ENCODE assay signal across 15 cellular contexts in genomic region chr17:44327715-44328449, GRCh38. TPM values are rescaled to one million over a fixed set of nuclear protein-coding genes. Genes with fewer than 3 reads are reported as not detected.
DNase-seq lines count a peak whose midpoint lies in the region; ATAC-seq, FAIRE-seq and TF ChIP-seq lines count a peak whose summit lies in the region.
"Had no signal": no experiment of that assay in that cellular context is flagged by ENCODE, and none has a peak within 500 bp of the region (broad histone marks: within the 10 kb centered on the region; RNA-seq: fewer than 3 reads in every experiment).

No MANE protein-coding gene starts in this region.

- H3K27ac ChIP-seq in BLaER1, result peak overlapping the region; percentile 66
- H3K27ac ChIP-seq in GM23248, result peak overlapping the region; percentile 31; the same call in 1 of the 2 replicates
- no peak overlapping the region for H3K27ac ChIP-seq in K562 (ENCODE audit: extremely low read depth, low read depth, low read length)
- no peak overlapping the region for H3K27ac ChIP-seq in gastroesophageal sphincter

- POLR2A ChIA-PET in K562 (lab: Yijun Ruan, JAX), result interaction anchor here (0.6 to 0.9 kb wide), 3 partner anchors 13 to 1461 kb away, joined by 3 read pairs; no protein-coding TSS in a partner anchor

- TF ChIP-seq CTCF in K562 (IDR thresholded peaks at IDR 0.05 in 2 of 3, conservative IDR thresholded peaks at IDR 0.05 in 1 of 3; ENCODE audit: insufficient read depth in 2 of 3, low read depth in 1 of 3, low read length in 3 of 3) (no peak), gastroesophageal sphincter (IDR thresholded peaks at IDR 0.05) (no peak)

- DNase-seq in GM23248 (no peak), K562 (ENCODE audit: extremely low read depth in 1 of 4, low spot score in 3 of 4) (no peak)
- DNase-seq: cerebellar nuclear complex; hypothalamus; MM.1S; NCI-H2227 treated with DMSO at 0.1 percent for 48 hours; stimulated activated CD4-positive, alpha-beta T cell treated with anti-CD3 and anti-CD28 coated beads, Interleukin-2, amount 100 ng/mL, for 48 hours had no signal

- in situ Hi-C loops in GM23248 (cut with MboI) (loop anchor here (5.0 kb wide), 1 partner anchor 106 kb away; no protein-coding TSS in a partner anchor), K562 (cut with MboI) (loop anchor here (5.0 to 25.0 kb wide), 2 partner anchors 116 to 391 kb away; partner anchors contain the start of gene PPY)

- intact Hi-C loops in K562 (cut with micrococcal nuclease), result no loop called here

- H3K9me3 ChIP-seq in BLaER1 (no peaks in the 10 kb centered on the region), GM23248 (ENCODE audit: low read depth) (no peaks in the 10 kb centered on the region), K562 (replicated peaks; ENCODE audit: control insufficient read depth, insufficient read depth, low read depth, low read length) (no peaks in the 10 kb centered on the region), gastroesophageal sphincter (no peaks in the 10 kb centered on the region)

- ATAC-seq in K562 (no peak), HG02623 (IDR thresholded peaks at IDR 0.05; ENCODE audit: unreplicated experiment) (no peak), gastroesophageal sphincter (no peak), HG02981 (IDR thresholded peaks at IDR 0.05; ENCODE audit: unreplicated experiment) (no peak)

- H3K27me3 ChIP-seq in BLaER1, result no peaks in the 10 kb centered on the region
- no peaks in the 10 kb centered on the region for H3K27me3 ChIP-seq in GM23248 (replicated peaks; ENCODE audit: insufficient read depth)
- no peaks in the 10 kb centered on the region for H3K27me3 ChIP-seq in K562 (ENCODE audit: control insufficient read depth in 2 of 2, insufficient read depth in 2 of 2, low read length in 2 of 2)
- no peaks in the 10 kb centered on the region for H3K27me3 ChIP-seq in gastroesophageal sphincter

- H3K36me3 ChIP-seq in BLaER1 (no peaks in the 10 kb centered on the region), GM23248 (ENCODE audit: low read depth) (no peaks in the 10 kb centered on the region), K562 (ENCODE audit: control insufficient read depth, insufficient read depth, low read length) (peaks cover 3% of the 10 kb centered on the region; the same call in 1 of the 3 replicates), gastroesophageal sphincter (no peaks in the 10 kb centered on the region)

- H3K9me2 ChIP-seq in GM23248 (ENCODE audit: insufficient read depth), result no peaks in the 10 kb centered on the region

- TF ChIP-seq EP300 in K562 (IDR thresholded peaks at IDR 0.05; ENCODE audit: low read length) (no peak), gastroesophageal sphincter (IDR thresholded peaks at IDR 0.05) (no peak)

- H2AFZ ChIP-seq in GM23248 (no peak overlapping the region), K562 (ENCODE audit: low read depth, low read length) (peak overlapping the region; percentile 46; the same call in 1 of the 2 replicates)

- H3K4me3 ChIP-seq in BLaER1 (0 out of 2 replicates have a peak overlapping the region, but pooled peaks have one; percentile 34), GM23248 (no peak overlapping the region), K562 (no peak overlapping the region), gastroesophageal sphincter (no peak overlapping the region)

- H3K9me1 ChIP-seq in K562 (ENCODE audit: control insufficient read depth, insufficient read depth, low read length), result no peaks in the 10 kb centered on the region

- TF ChIP-seq POLR2A in K562 (conservative IDR thresholded peaks at IDR 0.05) (no peak), gastroesophageal sphincter (IDR thresholded peaks at IDR 0.05) (no peak)

- H4K20me1 ChIP-seq in BLaER1, result peaks cover 11% of the 10 kb centered on the region; the same call in 1 of the 2 replicates
- no peaks in the 10 kb centered on the region for H4K20me1 ChIP-seq in GM23248 (ENCODE audit: insufficient read depth)
- no peaks in the 10 kb centered on the region for H4K20me1 ChIP-seq in K562 (replicated peaks; ENCODE audit: control insufficient read depth, insufficient read depth, low read length)

- CTCF ChIA-PET in K562 (lab: Yijun Ruan, JAX; ENCODE audit: low intra/inter-chr PET ratio), result interaction anchor here (3.6 kb wide), 1 partner anchor 116 kb away, joined by 16 read pairs; no protein-coding TSS in a partner anchor

- no peak for FAIRE-seq in K562 (lab: Jason Lieb, UNC)
- FAIRE-seq: RCC 7860 had no signal

- WGBS in GM23248 (ENCODE audit: low coverage in 1 of 2, low lambda C conversion rate in 2 of 2, missing lambda C conversion rate in 2 of 2), 2 experiments, result 60% methylated on average over 7 of the region's 7 CpGs
- WGBS in K562 (ENCODE audit: insufficient coverage, low coverage, missing lambda C conversion rate), result 77% methylated on average over 7 of the region's 7 CpGs
- 63 to 80% methylated on average over 2 to 7 of the region's 7 CpGs for WGBS in gastroesophageal sphincter (ENCODE audit: low coverage in 1 of 2), 2 donors

- peaks cover 56% of the 10 kb centered on the region for H3K4me1 ChIP-seq in BLaER1
- H3K4me1 ChIP-seq in GM23248 (ENCODE audit: insufficient read depth), result peaks cover 7% of the 10 kb centered on the region; the same call in 1 of the 2 replicates
- peaks cover 11 to 52% of the 10 kb centered on the region in 2 experiments; a peak in 4 of 5 replicates for H3K4me1 ChIP-seq in K562 (replicated peaks in 1 of 2; ENCODE audit: control insufficient read depth in 2 of 2, insufficient read depth in 2 of 2, low read length in 2 of 2)
- peaks cover 0 to 49% (median 14%) of the 10 kb centered on the region in 3 donors for H3K4me1 ChIP-seq in gastroesophageal sphincter

- peaks cover 16% of the 10 kb centered on the region for H3F3A ChIP-seq in GM23248 (ENCODE audit: insufficient read depth)

- TF ChIP-seq RAD21 in K562 (CRISPR knock-in tag; conservative IDR thresholded peaks at IDR 0.05 in 1 of 2, IDR thresholded peaks at IDR 0.05 in 1 of 2), result no peak

- peak overlapping the region; percentile 58 for H3K9ac ChIP-seq in BLaER1
- H3K9ac ChIP-seq in GM23248, result no peak overlapping the region
- H3K9ac ChIP-seq in K562 (ENCODE audit: insufficient read depth in 1 of 2, low read depth in 2 of 2, low read length in 2 of 2), result no peak overlapping the region

- H3K4me2 ChIP-seq in BLaER1 (peak overlapping the region; percentile 75), GM23248 (ENCODE audit: unreplicated experiment) (no peak overlapping the region), K562 (ENCODE audit: insufficient read depth, low read length) (no peak overlapping the region)

- BruUV-seq in K562 (replicated peaks; lab: Mats Ljungman, UMichigan), result no TSS peak

- H3K79me2 ChIP-seq in GM23248 (ENCODE audit: insufficient read depth) (peaks cover 13% of the 10 kb centered on the region), K562 (ENCODE audit: control insufficient read depth, insufficient read depth, low read length) (peaks cover 25% of the 10 kb centered on the region)

RNA-seq across cellular contexts. Expression of gene SLC25A39, which starts 3.3 kb away (rescaled TPM):
- total RNA-seq in GM23248 (2014; rRNA removed; shearing (Covaris generic)), result 96.1 and 118 TPM in 2 replicates
- polyA plus RNA-seq in GM23248 (2016; fragmentation: Nextera tagmentation; extraction: Ambion mirVana) (117 TPM in 2 replicates), K562 (2011; rRNA removed) (121 and 188 TPM in 2 replicates), K562 (2014; fragmentation: Illumina TruSeq; extraction: Trizol) (238 and 276 TPM in 2 replicates), K562 (2014; fragmentation: Nextera tagmentation; extraction: Ambion mirVana) (1 to 10 TPM; 4.8 to 6.3 TPM), K562 (2014; rRNA removed) (267 and 327 TPM in 2 replicates)
- 112 and 348 TPM in 2 replicates for total RNA-seq in K562 (2011; cell fraction: chromatin; rRNA removed; ENCODE audit: low replicate concordance)
- 328 and 401 TPM in 2 replicates for total RNA-seq in K562 (2011; cell fraction: nucleolus; rRNA removed)
- total RNA-seq in K562 (2011; cell fraction: nucleoplasm; rRNA removed), result 185 and 188 TPM in 2 replicates
- total RNA-seq in K562 (2014; rRNA removed) (228 and 316 TPM in 2 replicates), K562 (2014; rRNA removed; fragmentation: Illumina TruSeq; extraction: Trizol) (47.0 and 72.5 TPM in 2 replicates), K562 (2015; rRNA removed; fragmentation: Illumina TruSeq; extraction: Trizol) (139 and 140 TPM in 2 replicates), K562 (2021) (266 and 268 TPM in 2 replicates), gastroesophageal sphincter (10 to 100 TPM; 36.2 to 61.8 (median 49.2) TPM)
- polyA plus RNA-seq in K562 (2011; cell fraction: cytosol; rRNA removed), result 232 and 388 TPM in 2 replicates
- polyA plus RNA-seq in K562 (2011; cell fraction: nucleus; rRNA removed), result 426 and 555 TPM in 2 replicates
- polyA plus RNA-seq in K562 (2012), result 210 and 229 TPM in 2 replicates
- polyA minus RNA-seq in K562 (2011; rRNA and poly(A)+ RNA removed), result 34.0 and 42.0 TPM in 2 replicates
- polyA minus RNA-seq in K562 (2011; cell fraction: cytosol; rRNA and poly(A)+ RNA removed), result 75.4 and 108 TPM in 2 replicates
- 85.0 and 95.6 TPM in 2 replicates for polyA minus RNA-seq in K562 (2011; cell fraction: nucleus; rRNA and poly(A)+ RNA removed)

RNA-seq across cellular contexts. Expression of gene GRN, which starts 17.2 kb away (rescaled TPM):
- total RNA-seq in GM23248 (2014; rRNA removed; shearing (Covaris generic)), result 326 and 410 TPM in 2 replicates
- polyA plus RNA-seq in GM23248 (2016; fragmentation: Nextera tagmentation; extraction: Ambion mirVana) (440 and 446 TPM in 2 replicates), K562 (2011; rRNA removed) (11.5 and 62.4 TPM in 2 replicates), K562 (2014; fragmentation: Illumina TruSeq; extraction: Trizol) (35.2 and 63.4 TPM in 2 replicates), K562 (2014; fragmentation: Nextera tagmentation; extraction: Ambion mirVana) (1 to 10 TPM; 5.4 to 5.9 TPM), K562 (2014; rRNA removed) (36.4 and 36.6 TPM in 2 replicates)
- 22.1 and 107 TPM in 2 replicates for total RNA-seq in K562 (2011; cell fraction: chromatin; rRNA removed; ENCODE audit: low replicate concordance)
- 206 and 251 TPM in 2 replicates for total RNA-seq in K562 (2011; cell fraction: nucleolus; rRNA removed)
- total RNA-seq in K562 (2011; cell fraction: nucleoplasm; rRNA removed), result 71.4 and 95.0 TPM in 2 replicates
- total RNA-seq in K562 (2014; rRNA removed) (51.0 and 69.9 TPM in 2 replicates), K562 (2014; rRNA removed; fragmentation: Illumina TruSeq; extraction: Trizol) (9.6 and 15.6 TPM in 2 replicates), K562 (2015; rRNA removed; fragmentation: Illumina TruSeq; extraction: Trizol) (20.7 and 21.4 TPM in 2 replicates), K562 (2021) (69.9 and 75.3 TPM in 2 replicates), gastroesophageal sphincter (100 to 1,000 TPM; 108 to 237 (median 182) TPM)
- 34.3 and 53.6 TPM in 2 replicates for polyA plus RNA-seq in K562 (2011; cell fraction: cytosol; rRNA removed)
- polyA plus RNA-seq in K562 (2011; cell fraction: nucleus; rRNA removed), result 101 and 122 TPM in 2 replicates
- 77.5 and 193 TPM in 2 replicates for polyA plus RNA-seq in K562 (2012)
- 6.6 and 12.3 TPM in 2 replicates for polyA minus RNA-seq in K562 (2011; rRNA and poly(A)+ RNA removed)
- 47.6 and 80.7 TPM in 2 replicates for polyA minus RNA-seq in K562 (2011; cell fraction: cytosol; rRNA and poly(A)+ RNA removed)
- polyA minus RNA-seq in K562 (2011; cell fraction: nucleus; rRNA and poly(A)+ RNA removed), result 31.0 and 38.4 TPM in 2 replicates

RNA-seq across cellular contexts. Expression of gene RUNDC3A, which starts 19.5 kb away (rescaled TPM):
- total RNA-seq in GM23248 (2014; rRNA removed; shearing (Covaris generic)), result 0.11 TPM in 1 of 2 replicates, not detected in the other
- 0.24 TPM in 1 of 2 replicates, not detected in the other for polyA plus RNA-seq in GM23248 (2016; fragmentation: Nextera tagmentation; extraction: Ambion mirVana)
- total RNA-seq in K562 (2011; cell fraction: chromatin; rRNA removed; ENCODE audit: low replicate concordance), result 0.23 TPM in 1 of 2 replicates, not detected in the other
- 0.17 TPM in 1 of 2 replicates, not detected in the other for total RNA-seq in K562 (2011; cell fraction: nucleolus; rRNA removed)
- total RNA-seq in K562 (2011; cell fraction: nucleoplasm; rRNA removed), result not detected in 2 replicates
- not detected in 2 replicates for total RNA-seq in K562 (2014; rRNA removed)
- not detected in 2 replicates for total RNA-seq in K562 (2014; rRNA removed; fragmentation: Illumina TruSeq; extraction: Trizol)
- total RNA-seq in K562 (2015; rRNA removed; fragmentation: Illumina TruSeq; extraction: Trizol), result not detected in 2 replicates
- not detected in 2 replicates for total RNA-seq in K562 (2021)
- polyA plus RNA-seq in K562 (2011; rRNA removed), result 0.05 TPM in 1 of 2 replicates, not detected in the other
- 0.07 and 0.49 TPM in 2 replicates for polyA plus RNA-seq in K562 (2011; cell fraction: cytosol; rRNA removed)
- polyA plus RNA-seq in K562 (2011; cell fraction: nucleus; rRNA removed), result 0.11 and 0.24 TPM in 2 replicates
- 0.10 and 0.36 TPM in 2 replicates for polyA plus RNA-seq in K562 (2012)
- not detected in 2 replicates for polyA plus RNA-seq in K562 (2014; fragmentation: Illumina TruSeq; extraction: Trizol)
- polyA plus RNA-seq in K562 (2014; fragmentation: Nextera tagmentation; extraction: Ambion mirVana), result not detected
- not detected in 2 replicates for polyA plus RNA-seq in K562 (2014; rRNA removed)
- polyA minus RNA-seq in K562 (2011; rRNA and poly(A)+ RNA removed), result 0.32 TPM in 1 of 2 replicates, not detected in the other
- polyA minus RNA-seq in K562 (2011; cell fraction: cytosol; rRNA and poly(A)+ RNA removed), result not detected in 2 replicates
- polyA minus RNA-seq in K562 (2011; cell fraction: nucleus; rRNA and poly(A)+ RNA removed), result not detected in 2 replicates
- 1 to 10 TPM in 1 of 4 donors, under 1 TPM in 2, not detected in 1; 0.54 to 1.5 (median 0.69) TPM for total RNA-seq in gastroesophageal sphincter

RNA-seq across cellular contexts. Expression of gene FAM171A2, which starts 35.8 kb away (rescaled TPM):
- total RNA-seq in GM23248 (2014; rRNA removed; shearing (Covaris generic)), result 4.6 and 4.8 TPM in 2 replicates
- polyA plus RNA-seq in GM23248 (2016; fragmentation: Nextera tagmentation; extraction: Ambion mirVana) (0.25 and 0.46 TPM in 2 replicates), K562 (2011; rRNA removed) (2.5 and 5.2 TPM in 2 replicates), K562 (2014; fragmentation: Illumina TruSeq; extraction: Trizol) (1.2 and 2.4 TPM in 2 replicates), K562 (2014; fragmentation: Nextera tagmentation; extraction: Ambion mirVana) (under 1 TPM in 1 of 2 experiments, not detected in 1; 0.10 TPM), K562 (2014; rRNA removed) (4.5 and 5.7 TPM in 2 replicates)
- 2.2 and 9.3 TPM in 2 replicates for total RNA-seq in K562 (2011; cell fraction: chromatin; rRNA removed; ENCODE audit: low replicate concordance)
- 10.4 and 11.3 TPM in 2 replicates for total RNA-seq in K562 (2011; cell fraction: nucleolus; rRNA removed)
- total RNA-seq in K562 (2011; cell fraction: nucleoplasm; rRNA removed), result 6.5 and 7.2 TPM in 2 replicates
- total RNA-seq in K562 (2014; rRNA removed) (7.3 and 10.2 TPM in 2 replicates), K562 (2014; rRNA removed; fragmentation: Illumina TruSeq; extraction: Trizol) (0.44 and 0.54 TPM in 2 replicates), K562 (2015; rRNA removed; fragmentation: Illumina TruSeq; extraction: Trizol) (1.2 and 1.4 TPM in 2 replicates), K562 (2021) (7.0 and 8.6 TPM in 2 replicates), gastroesophageal sphincter (1 to 10 TPM in 2 of 4 donors, under 1 TPM in 1, not detected in 1; 0.50 to 3.0 (median 2.3) TPM)
- 5.0 and 11.3 TPM in 2 replicates for polyA plus RNA-seq in K562 (2011; cell fraction: cytosol; rRNA removed)
- polyA plus RNA-seq in K562 (2011; cell fraction: nucleus; rRNA removed), result 7.6 and 9.3 TPM in 2 replicates
- polyA plus RNA-seq in K562 (2012), result 3.1 and 8.9 TPM in 2 replicates
- 1.6 and 2.1 TPM in 2 replicates for polyA minus RNA-seq in K562 (2011; rRNA and poly(A)+ RNA removed)
- 2.9 and 4.5 TPM in 2 replicates for polyA minus RNA-seq in K562 (2011; cell fraction: cytosol; rRNA and poly(A)+ RNA removed)
- 1.6 and 3.9 TPM in 2 replicates for polyA minus RNA-seq in K562 (2011; cell fraction: nucleus; rRNA and poly(A)+ RNA removed)

RNA-seq across cellular contexts. Expression of gene SLC4A1, which starts 59.9 kb away (rescaled TPM):
- total RNA-seq in GM23248 (2014; rRNA removed; shearing (Covaris generic)), result not detected in 2 replicates
- not detected in 2 replicates for polyA plus RNA-seq in GM23248 (2016; fragmentation: Nextera tagmentation; extraction: Ambion mirVana)
- total RNA-seq in K562 (2011; cell fraction: chromatin; rRNA removed; ENCODE audit: low replicate concordance), result 2.0 and 2.5 TPM in 2 replicates
- total RNA-seq in K562 (2011; cell fraction: nucleolus; rRNA removed), result 3.3 and 4.1 TPM in 2 replicates
- 2.4 and 4.0 TPM in 2 replicates for total RNA-seq in K562 (2011; cell fraction: nucleoplasm; rRNA removed)
- 0.53 and 1.00 TPM in 2 replicates for total RNA-seq in K562 (2014; rRNA removed)
- total RNA-seq in K562 (2014; rRNA removed; fragmentation: Illumina TruSeq; extraction: Trizol), result 0.25 and 0.32 TPM in 2 replicates
- 0.14 and 0.19 TPM in 2 replicates for total RNA-seq in K562 (2015; rRNA removed; fragmentation: Illumina TruSeq; extraction: Trizol)
- 0.81 and 0.84 TPM in 2 replicates for total RNA-seq in K562 (2021)
- polyA plus RNA-seq in K562 (2011; rRNA removed), result 0.71 and 0.80 TPM in 2 replicates
- 0.68 and 1.3 TPM in 2 replicates for polyA plus RNA-seq in K562 (2011; cell fraction: cytosol; rRNA removed)
- polyA plus RNA-seq in K562 (2011; cell fraction: nucleus; rRNA removed), result 0.21 and 1.1 TPM in 2 replicates
- 0.65 and 3.0 TPM in 2 replicates for polyA plus RNA-seq in K562 (2012)
- 0.61 and 0.88 TPM in 2 replicates for polyA plus RNA-seq in K562 (2014; fragmentation: Illumina TruSeq; extraction: Trizol)
- polyA plus RNA-seq in K562 (2014; fragmentation: Nextera tagmentation; extraction: Ambion mirVana), result under 1 TPM; 0.22 to 0.37 TPM
- polyA plus RNA-seq in K562 (2014; rRNA removed), result 0.53 and 0.57 TPM in 2 replicates
- polyA minus RNA-seq in K562 (2011; rRNA and poly(A)+ RNA removed), result 0.45 and 0.98 TPM in 2 replicates
- polyA minus RNA-seq in K562 (2011; cell fraction: cytosol; rRNA and poly(A)+ RNA removed), result 0.46 and 0.67 TPM in 2 replicates
- polyA minus RNA-seq in K562 (2011; cell fraction: nucleus; rRNA and poly(A)+ RNA removed), result 0.11 and 0.40 TPM in 2 replicates
- total RNA-seq in gastroesophageal sphincter, result under 1 TPM in 3 of 4 donors, not detected in 1; 0.08 to 0.54 (median 0.45) TPM
- total RNA-seq: epithelial cell of proximal tubule, mammary epithelial cell, pulmonary artery endothelial cell had no signal
- polyA plus RNA-seq: mammary epithelial cell had no signal

Comparison
In these comparisons a context has a peak if more than half of its experiments do, and no peak if none do; other contexts are left out.
1. H3K27ac ChIP-seq: peak in BLaER1 (single experiment) and GM23248 (single experiment); none in K562 (single experiment) and gastroesophageal sphincter (0 of 4).